Comparison of ENCODE assay signal across 16 cellular contexts in the genomic region with DNA sequence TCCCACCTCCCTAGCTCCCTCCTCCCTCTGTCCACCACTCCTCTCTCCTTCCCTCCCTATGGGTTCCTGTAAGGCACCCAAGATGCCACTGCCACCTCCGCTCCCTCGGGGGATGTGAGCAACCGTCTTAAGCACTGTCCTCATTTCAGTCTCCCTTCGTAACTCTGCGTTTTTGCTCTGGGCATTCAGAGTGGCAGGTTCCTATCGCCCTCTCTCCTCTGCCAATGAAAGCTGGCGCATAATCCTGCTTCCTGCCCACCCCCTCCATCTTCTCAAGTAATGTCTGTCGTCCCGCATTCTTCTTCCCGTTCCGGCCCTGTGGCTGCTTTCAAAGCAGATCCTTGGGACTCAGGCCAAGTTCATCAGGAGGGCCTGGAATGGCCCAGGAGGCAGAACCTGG.
DNase-seq lines count a peak whose midpoint lies in the region; ATAC-seq and TF ChIP-seq lines count a peak whose summit lies in the region.
"Had no signal": no experiment of that assay in that cellular context is flagged by ENCODE, and none has a peak within 500 bp of the region (broad histone marks: within the 10 kb centered on the region; RNA-seq: fewer than 3 reads in every experiment).

No MANE protein-coding gene starts in this region.

- peak overlapping the region; percentile 47 for H3K9ac ChIP-seq in NT2/D1 (ENCODE audit: insufficient read length, low read depth)
- H3K9ac ChIP-seq in mesenchymal stem cell (ENCODE audit: low read length): no peak overlapping the region
- no peak overlapping the region for H3K9ac ChIP-seq in GM23248

- peaks cover 4% of the 10 kb centered on the region; the same call in 1 of the 2 replicates for H3K9me3 ChIP-seq in NT2/D1 (ENCODE audit: insufficient read depth, low read length)
- no peaks in the 10 kb centered on the region for H3K9me3 ChIP-seq in mesenchymal stem cell (ENCODE audit: control insufficient read depth, low read length)
- H3K9me3 ChIP-seq in thyroid gland: no peaks in the 10 kb centered on the region
- H3K9me3 ChIP-seq in GM23248 (ENCODE audit: low read depth): no peaks in the 10 kb centered on the region
- H3K9me3 ChIP-seq: HAP-1 had no signal

- H2BK12ac ChIP-seq in mesenchymal stem cell (ENCODE audit: low read length in 2 of 2): no peak overlapping the region

- ATAC-seq in HG03139 (IDR thresholded peaks at IDR 0.05; ENCODE audit: unreplicated experiment): no peak

- H3K79me2 ChIP-seq in GM23248 (ENCODE audit: insufficient read depth): no peaks in the 10 kb centered on the region

- no peak overlapping the region for H2AFZ ChIP-seq in mesenchymal stem cell (ENCODE audit: low read depth, low read length)
- no peak overlapping the region for H2AFZ ChIP-seq in GM23248

- no peak overlapping the region for H2AK5ac ChIP-seq in mesenchymal stem cell (ENCODE audit: low read length, severe bottlenecking)

- intact Hi-C loops in thyroid gland (cut with DNase I): no loop called here

- TF ChIP-seq POLR2A in thyroid gland (IDR thresholded peaks at IDR 0.05): no peak

- H4K20me1 ChIP-seq in GM23248 (ENCODE audit: insufficient read depth): no peaks in the 10 kb centered on the region

- H3K27me3 ChIP-seq in NT2/D1 (ENCODE audit: insufficient read depth, insufficient read length): no peaks in the 10 kb centered on the region
- H3K27me3 ChIP-seq in mesenchymal stem cell (ENCODE audit: control insufficient read depth in 1 of 2, insufficient read depth in 1 of 2, low read length in 2 of 2): peaks cover 3 to 21% of the 10 kb centered on the region in 2 experiments
- H3K27me3 ChIP-seq in thyroid gland: no peaks in the 10 kb centered on the region
- no peaks in the 10 kb centered on the region for H3K27me3 ChIP-seq in GM23248 (replicated peaks; ENCODE audit: insufficient read depth)

- H3K4me2 ChIP-seq in mesenchymal stem cell (ENCODE audit: low read length, poor library complexity, severe bottlenecking) (no peak overlapping the region), GM23248 (ENCODE audit: unreplicated experiment) (no peak overlapping the region)

- H3K36me3 ChIP-seq in NT2/D1 (ENCODE audit: insufficient read depth, insufficient read length, low read length) (no peaks in the 10 kb centered on the region), mesenchymal stem cell (ENCODE audit: control insufficient read depth in 1 of 2, insufficient read depth in 2 of 2, low read depth in 1 of 2, low read length in 2 of 2) (no peaks in the 10 kb centered on the region), thyroid gland (no peaks in the 10 kb centered on the region), GM23248 (ENCODE audit: low read depth) (no peaks in the 10 kb centered on the region)
- H3K36me3 ChIP-seq: HAP-1 had no signal

- peaks cover 16% of the 10 kb centered on the region for H3K4me1 ChIP-seq in NT2/D1 (ENCODE audit: insufficient read depth, insufficient read length)
- no peaks in the 10 kb centered on the region for H3K4me1 ChIP-seq in mesenchymal stem cell (ENCODE audit: control insufficient read depth, insufficient read depth, low read depth, low read length)
- H3K4me1 ChIP-seq in thyroid gland: peaks cover 0 to 3% of the 10 kb centered on the region in 2 donors
- no peaks in the 10 kb centered on the region for H3K4me1 ChIP-seq in GM23248 (ENCODE audit: insufficient read depth)
- H3K4me1 ChIP-seq: HAP-1 had no signal

- no peak overlapping the region for H4K91ac ChIP-seq in mesenchymal stem cell (ENCODE audit: low read length)

- 90% methylated on average over 11 of the region's 11 CpGs for WGBS in mesenchymal stem cell
- WGBS in thyroid gland, 2 donors: 41 to 45% methylated on average over 11 of the region's 11 CpGs
- 84 to 86% methylated on average over 11 of the region's 11 CpGs for WGBS in GM23248 (ENCODE audit: low coverage in 1 of 2, low lambda C conversion rate in 2 of 2, missing lambda C conversion rate in 2 of 2), 2 experiments

- in situ Hi-C loops in GM23248 (cut with MboI): no loop called here

- no peak for TF ChIP-seq CTCF in thyroid gland (IDR thresholded peaks at IDR 0.05)

- H3K9me2 ChIP-seq in GM23248 (ENCODE audit: insufficient read depth): no peaks in the 10 kb centered on the region

- no peak overlapping the region for H3K4ac ChIP-seq in mesenchymal stem cell (ENCODE audit: low read depth in 1 of 2, low read length in 2 of 2)

- H3K4me3 ChIP-seq in NT2/D1 (ENCODE audit: insufficient read length, low read depth): no peak overlapping the region
- H3K4me3 ChIP-seq in mesenchymal stem cell (ENCODE audit: insufficient read depth in 1 of 2, low read depth in 1 of 2, low read length in 2 of 2): no peak overlapping the region
- no peak overlapping the region for H3K4me3 ChIP-seq in thyroid gland (replicated peaks in 1 of 3)
- no peak overlapping the region for H3K4me3 ChIP-seq in GM23248
- H3K4me3 ChIP-seq: HAP-1 had no signal

- peak overlapping the region; percentile 19 for H4K8ac ChIP-seq in mesenchymal stem cell (ENCODE audit: low read length)

- H3K14ac ChIP-seq in mesenchymal stem cell (ENCODE audit: low read length in 2 of 2): no peak overlapping the region

- DNase-seq in M059J (ENCODE audit: low read depth) (peak; percentile 24), NT2/D1 (ENCODE audit: low read depth, low spot score) (no peak), mesenchymal stem cell (no peak), thyroid gland (peak; percentile 25 to 47), GM23248 (no peak)
- DNase-seq: C1 segment of cervical spinal cord; Calu3; CD4-positive, alpha-beta memory T cell; COR-L47; DMS53; EL; GDM1; GOT3; HFFc6 had no signal

- no peak overlapping the region for H3K23ac ChIP-seq in mesenchymal stem cell (ENCODE audit: low read length in 2 of 2)

- H3F3A ChIP-seq in GM23248 (ENCODE audit: insufficient read depth): no peaks in the 10 kb centered on the region

- no peak overlapping the region for H3K27ac ChIP-seq in mesenchymal stem cell (ENCODE audit: low read length, poor library complexity, severe bottlenecking)
- H3K27ac ChIP-seq in thyroid gland: no peak overlapping the region
- no peak overlapping the region for H3K27ac ChIP-seq in GM23248

- no peak overlapping the region for H2BK15ac ChIP-seq in mesenchymal stem cell (ENCODE audit: low read depth, poor library complexity, severe bottlenecking)

- no peaks in the 10 kb centered on the region for H3K79me1 ChIP-seq in mesenchymal stem cell (replicated peaks; ENCODE audit: low read length, poor library complexity, severe bottlenecking)

- no peak overlapping the region for H2BK5ac ChIP-seq in mesenchymal stem cell (ENCODE audit: low read depth, low read length, poor library complexity, severe bottlenecking)

- no peak overlapping the region for H3K18ac ChIP-seq in mesenchymal stem cell (ENCODE audit: low read depth in 1 of 2, low read length in 2 of 2)

- no peak overlapping the region for H2BK120ac ChIP-seq in mesenchymal stem cell (ENCODE audit: low read depth, low read length)

Comparison
In these comparisons a context has a peak if more than half of its experiments do, and no peak if none do; other contexts are left out.
1. DNase-seq: peak in M059J (single experiment) and thyroid gland (2 of 2); none in NT2/D1 (single experiment), mesenchymal stem cell (single experiment) and GM23248 (single experiment).